Comparison of ENCODE assay signal across 1 cellular context in the genomic region with DNA sequence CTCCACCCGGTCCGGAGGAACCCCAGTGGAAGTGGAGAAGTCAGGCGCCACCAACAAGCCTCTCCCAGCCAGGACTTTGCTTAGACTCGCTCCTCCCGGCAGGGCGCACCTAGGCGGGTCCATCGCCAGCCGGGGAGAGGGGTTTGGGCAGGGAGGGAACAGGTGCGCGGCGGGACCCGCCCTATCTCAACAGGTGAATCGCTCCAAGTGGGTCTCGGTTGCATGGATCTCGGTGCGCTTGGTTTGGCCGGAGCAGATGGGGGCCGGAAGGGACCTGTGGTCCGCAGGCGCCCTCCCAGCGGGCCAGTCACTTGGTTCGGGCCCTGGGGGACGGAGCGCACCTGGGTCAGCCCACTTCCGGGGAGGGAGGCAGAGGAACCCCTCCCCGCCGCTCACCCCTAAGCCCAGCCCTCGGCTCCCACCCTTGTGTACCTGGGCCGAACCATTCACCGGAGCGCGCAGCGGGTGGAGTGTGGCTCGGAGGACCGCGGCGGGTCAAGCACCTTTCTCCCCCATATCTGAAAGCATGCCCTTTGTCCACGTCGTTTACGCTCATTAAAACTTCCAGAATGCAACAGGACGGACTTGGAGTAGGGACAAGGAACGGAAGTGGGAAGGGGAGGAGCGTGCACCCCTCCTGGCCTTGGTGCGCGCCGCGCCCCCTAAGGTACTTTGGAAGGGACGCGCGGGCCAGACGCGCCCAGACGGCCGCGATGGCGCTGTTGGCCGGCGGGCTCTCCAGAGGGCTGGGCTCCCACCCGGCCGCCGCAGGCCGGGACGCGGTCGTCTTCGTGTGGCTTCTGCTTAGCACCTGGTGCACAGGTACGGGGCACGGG.
TF ChIP-seq lines count a peak whose summit lies in the region.

A gene with protein sequence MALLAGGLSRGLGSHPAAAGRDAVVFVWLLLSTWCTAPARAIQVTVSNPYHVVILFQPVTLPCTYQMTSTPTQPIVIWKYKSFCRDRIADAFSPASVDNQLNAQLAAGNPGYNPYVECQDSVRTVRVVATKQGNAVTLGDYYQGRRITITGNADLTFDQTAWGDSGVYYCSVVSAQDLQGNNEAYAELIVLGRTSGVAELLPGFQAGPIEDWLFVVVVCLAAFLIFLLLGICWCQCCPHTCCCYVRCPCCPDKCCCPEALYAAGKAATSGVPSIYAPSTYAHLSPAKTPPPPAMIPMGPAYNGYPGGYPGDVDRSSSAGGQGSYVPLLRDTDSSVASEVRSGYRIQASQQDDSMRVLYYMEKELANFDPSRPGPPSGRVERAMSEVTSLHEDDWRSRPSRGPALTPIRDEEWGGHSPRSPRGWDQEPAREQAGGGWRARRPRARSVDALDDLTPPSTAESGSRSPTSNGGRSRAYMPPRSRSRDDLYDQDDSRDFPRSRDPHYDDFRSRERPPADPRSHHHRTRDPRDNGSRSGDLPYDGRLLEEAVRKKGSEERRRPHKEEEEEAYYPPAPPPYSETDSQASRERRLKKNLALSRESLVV (plus strand): TSS at position 693 of the 836 bp plus-strand sequence. CDS start 21 bp downstream, at position 714.

TF ChIP-seq in HepG2, 621 proteins besides CTCF, POLR2A, EP300 and RAD21 (continued from another document and continues in another):
- TF ChIP-seq KDM4B (CRISPR knock-in tag; IDR thresholded peaks at IDR 0.05) (0 out of 2 replicates have a peak, but pooled peaks have one; percentile 9), FOXK2 (IDR thresholded peaks at IDR 0.05) (peak; percentile 100), ZNF782 (CRISPR knock-in tag; IDR thresholded peaks at IDR 0.05; ENCODE audit: borderline replicate concordance) (no peak; the same call in 1 of the 2 replicates), SPEN (CRISPR knock-in tag; IDR thresholded peaks at IDR 0.05; ENCODE audit: low read depth) (peak; percentile 87; the same call in 1 of the 2 replicates), LCORL (IDR thresholded peaks at IDR 0.05) (no peak), LCORL (CRISPR knock-in tag; IDR thresholded peaks at IDR 0.05) (peak; percentile 63), ZNF12 (CRISPR knock-in tag; IDR thresholded peaks at IDR 0.05) (peak; percentile 80), ZNF564 (CRISPR knock-in tag; IDR thresholded peaks at IDR 0.05) (0 out of 2 replicates have a peak, but pooled peaks have one; percentile 51), RXRB (CRISPR knock-in tag; IDR thresholded peaks at IDR 0.05; ENCODE audit: borderline replicate concordance) (0 out of 2 replicates have a peak, but pooled peaks have one; percentile 29), THYN1 (CRISPR knock-in tag; IDR thresholded peaks at IDR 0.05; ENCODE audit: borderline replicate concordance, low read depth) (peak; percentile 88; the same call in 1 of the 2 replicates), ZZZ3 (CRISPR knock-in tag; IDR thresholded peaks at IDR 0.05; ENCODE audit: borderline replicate concordance) (0 out of 2 replicates have a peak, but pooled peaks have one; percentile 58), NCOA2 (CRISPR knock-in tag; IDR thresholded peaks at IDR 0.05) (peak; percentile 34; the same call in 1 of the 2 replicates), ZNF891 (CRISPR knock-in tag; IDR thresholded peaks at IDR 0.05) (no peak), ZNF460 (CRISPR knock-in tag; IDR thresholded peaks at IDR 0.05; ENCODE audit: borderline replicate concordance) (no peak), ZNF720 (CRISPR knock-in tag; IDR thresholded peaks at IDR 0.05) (no peak), SP4 (CRISPR knock-in tag; IDR thresholded peaks at IDR 0.05) (peak; percentile 95), ZFP41 (CRISPR knock-in tag; IDR thresholded peaks at IDR 0.05; ENCODE audit: borderline replicate concordance) (peak; percentile 94; the same call in 1 of the 2 replicates), FLYWCH1 (CRISPR knock-in tag; IDR thresholded peaks at IDR 0.05) (no peak), TEAD2 (CRISPR knock-in tag; IDR thresholded peaks at IDR 0.05) (peak; percentile 46; the same call in 1 of the 2 replicates), HIVEP1 (CRISPR knock-in tag; IDR thresholded peaks at IDR 0.05) (peak; percentile 48; the same call in 1 of the 2 replicates), ZNF562 (CRISPR knock-in tag; IDR thresholded peaks at IDR 0.05; ENCODE audit: borderline replicate concordance) (no peak), ZNF83 (CRISPR knock-in tag; IDR thresholded peaks at IDR 0.05; ENCODE audit: borderline replicate concordance) (0 out of 2 replicates have a peak, but pooled peaks have one; percentile 32), ZNF747 (CRISPR knock-in tag; IDR thresholded peaks at IDR 0.05; ENCODE audit: borderline replicate concordance) (peak; percentile 69), ZNF549 (CRISPR knock-in tag; IDR thresholded peaks at IDR 0.05) (no peak), RFXANK (CRISPR knock-in tag; IDR thresholded peaks at IDR 0.05) (0 out of 2 replicates have a peak, but pooled peaks have one; percentile 32), HDAC2 (CRISPR knock-in tag; IDR thresholded peaks at IDR 0.05) (peak; percentile 46; the same call in 1 of the 2 replicates), JDP2 (CRISPR knock-in tag; IDR thresholded peaks at IDR 0.05; ENCODE audit: borderline replicate concordance) (no peak; the same call in 1 of the 2 replicates)
- TF ChIP-seq, protein P1, sequence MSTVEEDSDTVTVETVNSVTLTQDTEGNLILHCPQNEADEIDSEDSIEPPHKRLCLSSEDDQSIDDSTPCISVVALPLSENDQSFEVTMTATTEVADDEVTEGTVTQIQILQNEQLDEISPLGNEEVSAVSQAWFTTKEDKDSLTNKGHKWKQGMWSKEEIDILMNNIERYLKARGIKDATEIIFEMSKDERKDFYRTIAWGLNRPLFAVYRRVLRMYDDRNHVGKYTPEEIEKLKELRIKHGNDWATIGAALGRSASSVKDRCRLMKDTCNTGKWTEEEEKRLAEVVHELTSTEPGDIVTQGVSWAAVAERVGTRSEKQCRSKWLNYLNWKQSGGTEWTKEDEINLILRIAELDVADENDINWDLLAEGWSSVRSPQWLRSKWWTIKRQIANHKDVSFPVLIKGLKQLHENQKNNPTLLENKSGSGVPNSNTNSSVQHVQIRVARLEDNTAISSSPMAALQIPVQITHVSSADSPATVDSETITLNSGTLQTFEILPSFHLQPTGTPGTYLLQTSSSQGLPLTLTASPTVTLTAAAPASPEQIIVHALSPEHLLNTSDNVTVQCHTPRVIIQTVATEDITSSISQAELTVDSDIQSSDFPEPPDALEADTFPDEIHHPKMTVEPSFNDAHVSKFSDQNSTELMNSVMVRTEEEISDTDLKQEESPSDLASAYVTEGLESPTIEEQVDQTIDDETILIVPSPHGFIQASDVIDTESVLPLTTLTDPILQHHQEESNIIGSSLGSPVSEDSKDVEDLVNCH (CRISPR knock-in tag; IDR thresholded peaks at IDR 0.05) = no peak
- TF ChIP-seq, protein P2, sequence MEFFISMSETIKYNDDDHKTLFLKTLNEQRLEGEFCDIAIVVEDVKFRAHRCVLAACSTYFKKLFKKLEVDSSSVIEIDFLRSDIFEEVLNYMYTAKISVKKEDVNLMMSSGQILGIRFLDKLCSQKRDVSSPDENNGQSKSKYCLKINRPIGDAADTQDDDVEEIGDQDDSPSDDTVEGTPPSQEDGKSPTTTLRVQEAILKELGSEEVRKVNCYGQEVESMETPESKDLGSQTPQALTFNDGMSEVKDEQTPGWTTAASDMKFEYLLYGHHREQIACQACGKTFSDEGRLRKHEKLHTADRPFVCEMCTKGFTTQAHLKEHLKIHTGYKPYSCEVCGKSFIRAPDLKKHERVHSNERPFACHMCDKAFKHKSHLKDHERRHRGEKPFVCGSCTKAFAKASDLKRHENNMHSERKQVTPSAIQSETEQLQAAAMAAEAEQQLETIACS (CRISPR knock-in tag; IDR thresholded peaks at IDR 0.05) = peak; percentile 75
- TF ChIP-seq, protein P3, sequence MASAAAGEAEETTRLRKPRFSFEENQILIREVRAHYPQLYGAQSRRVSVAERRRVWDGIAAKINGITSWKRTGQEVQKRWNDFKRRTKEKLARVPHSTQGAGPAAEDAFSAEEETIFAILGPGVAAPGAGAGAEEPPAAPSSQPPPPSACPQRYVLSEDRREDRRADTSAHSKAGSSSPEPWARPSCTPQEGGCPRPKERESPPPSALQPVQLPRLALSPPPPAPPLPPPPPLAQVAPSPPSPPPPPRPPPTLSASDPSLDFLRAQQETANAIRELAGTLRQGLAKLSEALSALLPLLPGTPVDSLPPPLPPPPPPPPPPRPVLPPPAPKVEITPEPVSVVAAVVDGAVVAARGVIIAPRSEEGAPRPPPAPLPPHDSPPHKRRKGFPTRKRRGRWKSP (CRISPR knock-in tag; IDR thresholded peaks at IDR 0.05) = peak; percentile 71; the same call in 1 of the 2 replicates
- TF ChIP-seq, protein P4, sequence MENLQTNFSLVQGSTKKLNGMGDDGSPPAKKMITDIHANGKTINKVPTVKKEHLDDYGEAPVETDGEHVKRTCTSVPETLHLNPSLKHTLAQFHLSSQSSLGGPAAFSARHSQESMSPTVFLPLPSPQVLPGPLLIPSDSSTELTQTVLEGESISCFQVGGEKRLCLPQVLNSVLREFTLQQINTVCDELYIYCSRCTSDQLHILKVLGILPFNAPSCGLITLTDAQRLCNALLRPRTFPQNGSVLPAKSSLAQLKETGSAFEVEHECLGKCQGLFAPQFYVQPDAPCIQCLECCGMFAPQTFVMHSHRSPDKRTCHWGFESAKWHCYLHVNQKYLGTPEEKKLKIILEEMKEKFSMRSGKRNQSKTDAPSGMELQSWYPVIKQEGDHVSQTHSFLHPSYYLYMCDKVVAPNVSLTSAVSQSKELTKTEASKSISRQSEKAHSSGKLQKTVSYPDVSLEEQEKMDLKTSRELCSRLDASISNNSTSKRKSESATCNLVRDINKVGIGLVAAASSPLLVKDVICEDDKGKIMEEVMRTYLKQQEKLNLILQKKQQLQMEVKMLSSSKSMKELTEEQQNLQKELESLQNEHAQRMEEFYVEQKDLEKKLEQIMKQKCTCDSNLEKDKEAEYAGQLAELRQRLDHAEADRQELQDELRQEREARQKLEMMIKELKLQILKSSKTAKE (CRISPR knock-in tag; IDR thresholded peaks at IDR 0.05; ENCODE audit: borderline replicate concordance) = peak; percentile 64; the same call in 1 of the 2 replicates
- TF ChIP-seq, protein P5, sequence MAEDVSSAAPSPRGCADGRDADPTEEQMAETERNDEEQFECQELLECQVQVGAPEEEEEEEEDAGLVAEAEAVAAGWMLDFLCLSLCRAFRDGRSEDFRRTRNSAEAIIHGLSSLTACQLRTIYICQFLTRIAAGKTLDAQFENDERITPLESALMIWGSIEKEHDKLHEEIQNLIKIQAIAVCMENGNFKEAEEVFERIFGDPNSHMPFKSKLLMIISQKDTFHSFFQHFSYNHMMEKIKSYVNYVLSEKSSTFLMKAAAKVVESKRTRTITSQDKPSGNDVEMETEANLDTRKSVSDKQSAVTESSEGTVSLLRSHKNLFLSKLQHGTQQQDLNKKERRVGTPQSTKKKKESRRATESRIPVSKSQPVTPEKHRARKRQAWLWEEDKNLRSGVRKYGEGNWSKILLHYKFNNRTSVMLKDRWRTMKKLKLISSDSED (CRISPR knock-in tag; IDR thresholded peaks at IDR 0.05) = no peak
- TF ChIP-seq, protein P6, sequence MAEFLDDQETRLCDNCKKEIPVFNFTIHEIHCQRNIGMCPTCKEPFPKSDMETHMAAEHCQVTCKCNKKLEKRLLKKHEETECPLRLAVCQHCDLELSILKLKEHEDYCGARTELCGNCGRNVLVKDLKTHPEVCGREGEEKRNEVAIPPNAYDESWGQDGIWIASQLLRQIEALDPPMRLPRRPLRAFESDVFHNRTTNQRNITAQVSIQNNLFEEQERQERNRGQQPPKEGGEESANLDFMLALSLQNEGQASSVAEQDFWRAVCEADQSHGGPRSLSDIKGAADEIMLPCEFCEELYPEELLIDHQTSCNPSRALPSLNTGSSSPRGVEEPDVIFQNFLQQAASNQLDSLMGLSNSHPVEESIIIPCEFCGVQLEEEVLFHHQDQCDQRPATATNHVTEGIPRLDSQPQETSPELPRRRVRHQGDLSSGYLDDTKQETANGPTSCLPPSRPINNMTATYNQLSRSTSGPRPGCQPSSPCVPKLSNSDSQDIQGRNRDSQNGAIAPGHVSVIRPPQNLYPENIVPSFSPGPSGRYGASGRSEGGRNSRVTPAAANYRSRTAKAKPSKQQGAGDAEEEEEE (CRISPR knock-in tag; IDR thresholded peaks at IDR 0.05; ENCODE audit: borderline replicate concordance) = 0 out of 2 replicates have a peak, but pooled peaks have one; percentile 70
- TF ChIP-seq, protein P7, sequence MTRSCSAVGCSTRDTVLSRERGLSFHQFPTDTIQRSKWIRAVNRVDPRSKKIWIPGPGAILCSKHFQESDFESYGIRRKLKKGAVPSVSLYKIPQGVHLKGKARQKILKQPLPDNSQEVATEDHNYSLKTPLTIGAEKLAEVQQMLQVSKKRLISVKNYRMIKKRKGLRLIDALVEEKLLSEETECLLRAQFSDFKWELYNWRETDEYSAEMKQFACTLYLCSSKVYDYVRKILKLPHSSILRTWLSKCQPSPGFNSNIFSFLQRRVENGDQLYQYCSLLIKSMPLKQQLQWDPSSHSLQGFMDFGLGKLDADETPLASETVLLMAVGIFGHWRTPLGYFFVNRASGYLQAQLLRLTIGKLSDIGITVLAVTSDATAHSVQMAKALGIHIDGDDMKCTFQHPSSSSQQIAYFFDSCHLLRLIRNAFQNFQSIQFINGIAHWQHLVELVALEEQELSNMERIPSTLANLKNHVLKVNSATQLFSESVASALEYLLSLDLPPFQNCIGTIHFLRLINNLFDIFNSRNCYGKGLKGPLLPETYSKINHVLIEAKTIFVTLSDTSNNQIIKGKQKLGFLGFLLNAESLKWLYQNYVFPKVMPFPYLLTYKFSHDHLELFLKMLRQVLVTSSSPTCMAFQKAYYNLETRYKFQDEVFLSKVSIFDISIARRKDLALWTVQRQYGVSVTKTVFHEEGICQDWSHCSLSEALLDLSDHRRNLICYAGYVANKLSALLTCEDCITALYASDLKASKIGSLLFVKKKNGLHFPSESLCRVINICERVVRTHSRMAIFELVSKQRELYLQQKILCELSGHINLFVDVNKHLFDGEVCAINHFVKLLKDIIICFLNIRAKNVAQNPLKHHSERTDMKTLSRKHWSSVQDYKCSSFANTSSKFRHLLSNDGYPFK (CRISPR knock-in tag; IDR thresholded peaks at IDR 0.05; ENCODE audit: borderline replicate concordance) = peak; percentile 72; the same call in 1 of the 2 replicates
- TF ChIP-seq, protein P8, sequence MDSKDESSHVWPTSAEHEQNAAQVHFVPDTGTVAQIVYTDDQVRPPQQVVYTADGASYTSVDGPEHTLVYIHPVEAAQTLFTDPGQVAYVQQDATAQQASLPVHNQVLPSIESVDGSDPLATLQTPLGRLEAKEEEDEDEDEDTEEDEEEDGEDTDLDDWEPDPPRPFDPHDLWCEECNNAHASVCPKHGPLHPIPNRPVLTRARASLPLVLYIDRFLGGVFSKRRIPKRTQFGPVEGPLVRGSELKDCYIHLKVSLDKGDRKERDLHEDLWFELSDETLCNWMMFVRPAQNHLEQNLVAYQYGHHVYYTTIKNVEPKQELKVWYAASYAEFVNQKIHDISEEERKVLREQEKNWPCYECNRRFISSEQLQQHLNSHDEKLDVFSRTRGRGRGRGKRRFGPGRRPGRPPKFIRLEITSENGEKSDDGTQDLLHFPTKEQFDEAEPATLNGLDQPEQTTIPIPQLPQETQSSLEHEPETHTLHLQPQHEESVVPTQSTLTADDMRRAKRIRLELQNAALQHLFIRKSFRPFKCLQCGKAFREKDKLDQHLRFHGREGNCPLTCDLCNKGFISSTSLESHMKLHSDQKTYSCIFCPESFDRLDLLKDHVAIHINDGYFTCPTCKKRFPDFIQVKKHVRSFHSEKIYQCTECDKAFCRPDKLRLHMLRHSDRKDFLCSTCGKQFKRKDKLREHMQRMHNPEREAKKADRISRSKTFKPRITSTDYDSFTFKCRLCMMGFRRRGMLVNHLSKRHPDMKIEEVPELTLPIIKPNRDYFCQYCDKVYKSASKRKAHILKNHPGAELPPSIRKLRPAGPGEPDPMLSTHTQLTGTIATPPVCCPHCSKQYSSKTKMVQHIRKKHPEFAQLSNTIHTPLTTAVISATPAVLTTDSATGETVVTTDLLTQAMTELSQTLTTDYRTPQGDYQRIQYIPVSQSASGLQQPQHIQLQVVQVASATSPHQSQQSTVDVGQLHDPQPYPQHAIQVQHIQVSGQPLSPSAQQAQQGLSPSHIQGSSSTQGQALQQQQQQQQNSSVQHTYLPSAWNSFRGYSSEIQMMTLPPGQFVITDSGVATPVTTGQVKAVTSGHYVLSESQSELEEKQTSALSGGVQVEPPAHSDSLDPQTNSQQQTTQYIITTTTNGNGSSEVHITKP (CRISPR knock-in tag; IDR thresholded peaks at IDR 0.05; ENCODE audit: low read depth) = peak; percentile 98
